ENCODE assay signal across 1 cellular context in the genomic region with DNA sequence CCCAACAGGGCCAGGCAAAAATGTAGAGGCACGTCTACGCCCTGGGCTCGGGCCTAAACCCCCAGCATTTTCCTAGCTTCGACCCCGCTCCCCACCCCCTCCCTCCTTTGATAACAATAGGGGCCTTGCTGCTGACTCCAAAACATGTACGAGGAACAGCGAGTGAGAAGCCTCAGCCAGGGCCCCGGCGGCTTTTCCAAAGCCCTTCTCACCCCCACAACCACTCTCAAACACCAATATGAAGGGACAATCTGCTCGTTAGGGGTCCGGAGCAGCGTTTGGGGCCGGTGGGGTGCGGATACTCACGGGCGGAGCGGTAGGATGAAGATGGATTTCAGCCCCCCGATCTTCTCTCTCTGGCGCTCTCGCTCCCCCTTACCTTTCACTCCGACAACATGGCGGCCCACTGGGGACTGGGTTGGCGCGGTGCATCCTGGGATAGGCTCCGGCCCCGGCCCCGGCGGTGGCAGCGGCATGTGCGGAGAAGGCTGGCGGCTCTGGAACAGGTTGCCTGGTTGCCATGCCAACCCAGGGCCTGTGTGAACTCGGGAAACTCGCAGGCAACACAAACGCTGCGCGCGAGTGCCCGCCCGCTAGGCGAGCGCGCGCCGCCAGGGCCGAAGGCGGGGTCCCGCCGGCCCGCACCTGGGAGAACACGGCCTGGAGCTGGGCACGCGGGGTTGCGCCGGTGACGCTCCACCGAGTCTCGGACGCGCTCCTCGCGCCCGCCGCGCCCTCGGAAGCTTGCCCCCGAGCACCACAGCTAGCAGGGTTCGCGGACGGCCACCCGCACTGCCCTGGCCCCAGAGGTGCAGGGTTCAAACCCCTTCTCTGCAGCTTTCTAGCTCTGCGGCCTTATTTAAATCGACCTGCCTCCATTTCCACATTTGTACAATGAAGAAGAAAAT.
TF ChIP-seq lines count a peak whose summit lies in the region.

A gene with protein sequence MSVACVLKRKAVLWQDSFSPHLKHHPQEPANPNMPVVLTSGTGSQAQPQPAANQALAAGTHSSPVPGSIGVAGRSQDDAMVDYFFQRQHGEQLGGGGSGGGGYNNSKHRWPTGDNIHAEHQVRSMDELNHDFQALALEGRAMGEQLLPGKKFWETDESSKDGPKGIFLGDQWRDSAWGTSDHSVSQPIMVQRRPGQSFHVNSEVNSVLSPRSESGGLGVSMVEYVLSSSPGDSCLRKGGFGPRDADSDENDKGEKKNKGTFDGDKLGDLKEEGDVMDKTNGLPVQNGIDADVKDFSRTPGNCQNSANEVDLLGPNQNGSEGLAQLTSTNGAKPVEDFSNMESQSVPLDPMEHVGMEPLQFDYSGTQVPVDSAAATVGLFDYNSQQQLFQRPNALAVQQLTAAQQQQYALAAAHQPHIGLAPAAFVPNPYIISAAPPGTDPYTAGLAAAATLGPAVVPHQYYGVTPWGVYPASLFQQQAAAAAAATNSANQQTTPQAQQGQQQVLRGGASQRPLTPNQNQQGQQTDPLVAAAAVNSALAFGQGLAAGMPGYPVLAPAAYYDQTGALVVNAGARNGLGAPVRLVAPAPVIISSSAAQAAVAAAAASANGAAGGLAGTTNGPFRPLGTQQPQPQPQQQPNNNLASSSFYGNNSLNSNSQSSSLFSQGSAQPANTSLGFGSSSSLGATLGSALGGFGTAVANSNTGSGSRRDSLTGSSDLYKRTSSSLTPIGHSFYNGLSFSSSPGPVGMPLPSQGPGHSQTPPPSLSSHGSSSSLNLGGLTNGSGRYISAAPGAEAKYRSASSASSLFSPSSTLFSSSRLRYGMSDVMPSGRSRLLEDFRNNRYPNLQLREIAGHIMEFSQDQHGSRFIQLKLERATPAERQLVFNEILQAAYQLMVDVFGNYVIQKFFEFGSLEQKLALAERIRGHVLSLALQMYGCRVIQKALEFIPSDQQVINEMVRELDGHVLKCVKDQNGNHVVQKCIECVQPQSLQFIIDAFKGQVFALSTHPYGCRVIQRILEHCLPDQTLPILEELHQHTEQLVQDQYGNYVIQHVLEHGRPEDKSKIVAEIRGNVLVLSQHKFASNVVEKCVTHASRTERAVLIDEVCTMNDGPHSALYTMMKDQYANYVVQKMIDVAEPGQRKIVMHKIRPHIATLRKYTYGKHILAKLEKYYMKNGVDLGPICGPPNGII (minus strand): TSS at position 408 of the 908 bp plus-strand sequence. CDS start 6,151 bp downstream, outside the sequence.

TF ChIP-seq in GM12878, 131 proteins besides CTCF, POLR2A, EP300 and RAD21 (continued from another document):
- peak; percentile 78 for TF ChIP-seq ZZZ3 (IDR thresholded peaks at IDR 0.05; ENCODE audit: control insufficient read depth, insufficient read length, low read depth)
- TF ChIP-seq, protein P1, sequence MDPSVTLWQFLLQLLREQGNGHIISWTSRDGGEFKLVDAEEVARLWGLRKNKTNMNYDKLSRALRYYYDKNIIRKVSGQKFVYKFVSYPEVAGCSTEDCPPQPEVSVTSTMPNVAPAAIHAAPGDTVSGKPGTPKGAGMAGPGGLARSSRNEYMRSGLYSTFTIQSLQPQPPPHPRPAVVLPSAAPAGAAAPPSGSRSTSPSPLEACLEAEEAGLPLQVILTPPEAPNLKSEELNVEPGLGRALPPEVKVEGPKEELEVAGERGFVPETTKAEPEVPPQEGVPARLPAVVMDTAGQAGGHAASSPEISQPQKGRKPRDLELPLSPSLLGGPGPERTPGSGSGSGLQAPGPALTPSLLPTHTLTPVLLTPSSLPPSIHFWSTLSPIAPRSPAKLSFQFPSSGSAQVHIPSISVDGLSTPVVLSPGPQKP (IDR thresholded peaks at IDR 0.05; ENCODE audit: low read depth, low read length): 0 out of 2 replicates have a peak, but pooled peaks have one; percentile 13
- TF ChIP-seq TCF7 (IDR thresholded peaks at IDR 0.05; ENCODE audit: borderline replicate concordance): no peak
- no peak; the same call in 1 of the 2 replicates for TF ChIP-seq NFIC (IDR thresholded peaks at IDR 0.05; ENCODE audit: low read depth, low read length)
- 0 out of 2 replicates have a peak, but pooled peaks have one; percentile 37 for TF ChIP-seq FOXM1 (IDR thresholded peaks at IDR 0.05; ENCODE audit: low read depth, low read length)
- peak; percentile 68 to 78 for TF ChIP-seq IKZF2 (IDR thresholded peaks at IDR 0.05)
- TF ChIP-seq ATF7 (IDR thresholded peaks at IDR 0.05; ENCODE audit: low read depth): 0 out of 2 replicates have a peak, but pooled peaks have one; percentile 12
- peak; percentile 30; the same call in 1 of the 2 replicates for TF ChIP-seq HCFC1 (IDR thresholded peaks at IDR 0.05; ENCODE audit: low read length)
- TF ChIP-seq SREBF1 (IDR thresholded peaks at IDR 0.05; ENCODE audit: low read length): no peak
- peak; percentile 84 for TF ChIP-seq DPF2 (IDR thresholded peaks at IDR 0.05)
- TF ChIP-seq SREBF2 (IDR thresholded peaks at IDR 0.05; ENCODE audit: low read length): no peak
- no peak for TF ChIP-seq RUNX3 (IDR thresholded peaks at IDR 0.05; ENCODE audit: low read length)
- peak; percentile 72 for TF ChIP-seq TCF12 (IDR thresholded peaks at IDR 0.05; ENCODE audit: low read depth, low read length)
- TF ChIP-seq, protein P2, sequence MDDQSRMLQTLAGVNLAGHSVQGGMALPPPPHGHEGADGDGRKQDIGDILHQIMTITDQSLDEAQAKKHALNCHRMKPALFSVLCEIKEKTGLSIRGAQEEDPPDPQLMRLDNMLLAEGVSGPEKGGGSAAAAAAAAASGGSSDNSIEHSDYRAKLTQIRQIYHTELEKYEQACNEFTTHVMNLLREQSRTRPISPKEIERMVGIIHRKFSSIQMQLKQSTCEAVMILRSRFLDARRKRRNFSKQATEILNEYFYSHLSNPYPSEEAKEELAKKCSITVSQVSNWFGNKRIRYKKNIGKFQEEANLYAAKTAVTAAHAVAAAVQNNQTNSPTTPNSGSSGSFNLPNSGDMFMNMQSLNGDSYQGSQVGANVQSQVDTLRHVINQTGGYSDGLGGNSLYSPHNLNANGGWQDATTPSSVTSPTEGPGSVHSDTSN (IDR thresholded peaks at IDR 0.05; ENCODE audit: insufficient replicate concordance, low read depth, low read length): peak; percentile 1
- TF ChIP-seq, protein P3, sequence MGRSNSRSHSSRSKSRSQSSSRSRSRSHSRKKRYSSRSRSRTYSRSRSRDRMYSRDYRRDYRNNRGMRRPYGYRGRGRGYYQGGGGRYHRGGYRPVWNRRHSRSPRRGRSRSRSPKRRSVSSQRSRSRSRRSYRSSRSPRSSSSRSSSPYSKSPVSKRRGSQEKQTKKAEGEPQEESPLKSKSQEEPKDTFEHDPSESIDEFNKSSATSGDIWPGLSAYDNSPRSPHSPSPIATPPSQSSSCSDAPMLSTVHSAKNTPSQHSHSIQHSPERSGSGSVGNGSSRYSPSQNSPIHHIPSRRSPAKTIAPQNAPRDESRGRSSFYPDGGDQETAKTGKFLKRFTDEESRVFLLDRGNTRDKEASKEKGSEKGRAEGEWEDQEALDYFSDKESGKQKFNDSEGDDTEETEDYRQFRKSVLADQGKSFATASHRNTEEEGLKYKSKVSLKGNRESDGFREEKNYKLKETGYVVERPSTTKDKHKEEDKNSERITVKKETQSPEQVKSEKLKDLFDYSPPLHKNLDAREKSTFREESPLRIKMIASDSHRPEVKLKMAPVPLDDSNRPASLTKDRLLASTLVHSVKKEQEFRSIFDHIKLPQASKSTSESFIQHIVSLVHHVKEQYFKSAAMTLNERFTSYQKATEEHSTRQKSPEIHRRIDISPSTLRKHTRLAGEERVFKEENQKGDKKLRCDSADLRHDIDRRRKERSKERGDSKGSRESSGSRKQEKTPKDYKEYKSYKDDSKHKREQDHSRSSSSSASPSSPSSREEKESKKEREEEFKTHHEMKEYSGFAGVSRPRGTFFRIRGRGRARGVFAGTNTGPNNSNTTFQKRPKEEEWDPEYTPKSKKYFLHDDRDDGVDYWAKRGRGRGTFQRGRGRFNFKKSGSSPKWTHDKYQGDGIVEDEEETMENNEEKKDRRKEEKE (IDR thresholded peaks at IDR 0.05): no peak
- TF ChIP-seq, protein P4, sequence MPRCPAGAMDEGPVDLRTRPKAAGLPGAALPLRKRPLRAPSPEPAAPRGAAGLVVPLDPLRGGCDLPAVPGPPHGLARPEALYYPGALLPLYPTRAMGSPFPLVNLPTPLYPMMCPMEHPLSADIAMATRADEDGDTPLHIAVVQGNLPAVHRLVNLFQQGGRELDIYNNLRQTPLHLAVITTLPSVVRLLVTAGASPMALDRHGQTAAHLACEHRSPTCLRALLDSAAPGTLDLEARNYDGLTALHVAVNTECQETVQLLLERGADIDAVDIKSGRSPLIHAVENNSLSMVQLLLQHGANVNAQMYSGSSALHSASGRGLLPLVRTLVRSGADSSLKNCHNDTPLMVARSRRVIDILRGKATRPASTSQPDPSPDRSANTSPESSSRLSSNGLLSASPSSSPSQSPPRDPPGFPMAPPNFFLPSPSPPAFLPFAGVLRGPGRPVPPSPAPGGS (IDR thresholded peaks at IDR 0.05; ENCODE audit: borderline replicate concordance, insufficient read depth, low read depth, low read length, poor library complexity, severe bottlenecking): no peak
- peak; percentile 98 for TF ChIP-seq MXI1 (IDR thresholded peaks at IDR 0.05; ENCODE audit: low read depth, low read length)
- TF ChIP-seq, protein P5, sequence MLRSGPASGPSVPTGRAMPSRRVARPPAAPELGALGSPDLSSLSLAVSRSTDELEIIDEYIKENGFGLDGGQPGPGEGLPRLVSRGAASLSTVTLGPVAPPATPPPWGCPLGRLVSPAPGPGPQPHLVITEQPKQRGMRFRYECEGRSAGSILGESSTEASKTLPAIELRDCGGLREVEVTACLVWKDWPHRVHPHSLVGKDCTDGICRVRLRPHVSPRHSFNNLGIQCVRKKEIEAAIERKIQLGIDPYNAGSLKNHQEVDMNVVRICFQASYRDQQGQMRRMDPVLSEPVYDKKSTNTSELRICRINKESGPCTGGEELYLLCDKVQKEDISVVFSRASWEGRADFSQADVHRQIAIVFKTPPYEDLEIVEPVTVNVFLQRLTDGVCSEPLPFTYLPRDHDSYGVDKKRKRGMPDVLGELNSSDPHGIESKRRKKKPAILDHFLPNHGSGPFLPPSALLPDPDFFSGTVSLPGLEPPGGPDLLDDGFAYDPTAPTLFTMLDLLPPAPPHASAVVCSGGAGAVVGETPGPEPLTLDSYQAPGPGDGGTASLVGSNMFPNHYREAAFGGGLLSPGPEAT (IDR thresholded peaks at IDR 0.05; ENCODE audit: low read depth): peak; percentile 71
- 0 out of 2 replicates have a peak, but pooled peaks have one; percentile 7 for TF ChIP-seq BCL11A (IDR thresholded peaks at IDR 0.05; ENCODE audit: low read depth, low read length)
